ENCODE assay signal across 8 cellular contexts in genomic region chr11:6298605-6299004, GRCh38. TPM values are rescaled to one million over a fixed set of nuclear protein-coding genes. Genes with fewer than 3 reads are reported as not detected.
DNase-seq lines count a peak whose midpoint lies in the region; ATAC-seq, FAIRE-seq and TF ChIP-seq lines count a peak whose summit lies in the region.

No MANE protein-coding gene starts in this region.

- DNase-seq in EH (ENCODE audit: low read depth) = peak; percentile 50
- DNase-seq in NCI-H1092 (lab: John Stamatoyannopoulos, UW) = peak; percentile 3
- no peak for DNase-seq in astrocyte of the cerebellum (ENCODE audit: low read depth)
- DNase-seq in right lobe of liver = peak; percentile 60 to 68 (median 63)
- no peak for DNase-seq in frontal cortex (ENCODE audit: low spot score in 2 of 2)
- no peak for DNase-seq in stimulated activated naive CD4-positive, alpha-beta T cell treated with Interleukin-2 at 50 U/mL for 16 hours (lab: John Stamatoyannopoulos, UW)
- no peak for DNase-seq in activated effector memory CD4-positive, alpha-beta T cell treated with anti-CD3 and anti-CD28 coated beads, Interleukin-2, amount 50 U/mL, for 16 hours

- H3K4me1 ChIP-seq in right lobe of liver = no peaks in the 10 kb centered on the region

- H3K9me3 ChIP-seq in right lobe of liver = no peaks in the 10 kb centered on the region

- no peaks in the 10 kb centered on the region for H3K27me3 ChIP-seq in right lobe of liver

- H3K27ac ChIP-seq in right lobe of liver = no peak overlapping the region

- TF ChIP-seq CTCF in astrocyte of the cerebellum (IDR thresholded peaks at IDR 0.05; ENCODE audit: low read depth, low read length, missing control alignments) (peak; percentile 45), right lobe of liver (IDR thresholded peaks at IDR 0.05) (peak; percentile 52 to 71 (median 64))

- peak; percentile 82 for ATAC-seq in GM21786 (IDR thresholded peaks at IDR 0.05; ENCODE audit: unreplicated experiment)
- ATAC-seq in right lobe of liver = peak; percentile 77 to 99 (median 88)

- TF ChIP-seq POLR2A in right lobe of liver (IDR thresholded peaks at IDR 0.05) = no peak

- WGBS in right lobe of liver (ENCODE audit: insufficient coverage, low coverage, low lambda C conversion rate, missing lambda C conversion rate) = 13% methylated on average over 3 of the region's 4 CpGs

- in situ Hi-C loops in astrocyte of the cerebellum (cut with HindIII; ENCODE audit: low sequenced_read_pairs) = no loop called here

- H3K36me3 ChIP-seq in right lobe of liver = no peaks in the 10 kb centered on the region

- intact Hi-C loops in right lobe of liver (cut with DNase I) = no loop called here

- FAIRE-seq in frontal cortex (lab: Jason Lieb, UNC) = no peak

- H3K4me3 ChIP-seq in astrocyte of the cerebellum (ENCODE audit: low read depth, low read length) = no peak overlapping the region
- no peak overlapping the region for H3K4me3 ChIP-seq in right lobe of liver

RNA-seq across cellular contexts. Expression of gene CAVIN3, which starts 21.7 kb away (rescaled TPM):
- total RNA-seq in right lobe of liver = 10 to 100 TPM in 1 of 6 experiments, 1 to 10 TPM in 5; 2.6 to 11.2 (median 4.1) TPM
- 7.3 TPM for total RNA-seq in frontal cortex

RNA-seq across cellular contexts. Expression of gene CCKBR, which starts 39.0 kb away (rescaled TPM):
- not detected for total RNA-seq in right lobe of liver
- 5.7 TPM for total RNA-seq in frontal cortex

RNA-seq across cellular contexts. Expression of gene CNGA4, which starts 59.7 kb away (rescaled TPM):
- total RNA-seq in right lobe of liver (under 1 TPM in 1 of 6 experiments, not detected in 5; 0.25 TPM), frontal cortex (0.41 TPM)

Comparison
In these comparisons a context has a peak if more than half of its experiments do, and no peak if none do; other contexts are left out.
1. DNase-seq: peak in EH (single experiment), NCI-H1092 (single experiment) and right lobe of liver (3 of 3); none in astrocyte of the cerebellum (single experiment), frontal cortex (0 of 2), stimulated activated naive CD4-positive, alpha-beta T cell treated with Interleukin-2 at 50 U/mL for 16 hours (single experiment) and activated effector memory CD4-positive, alpha-beta T cell treated with anti-CD3 and anti-CD28 coated beads, Interleukin-2, amount 50 U/mL, for 16 hours (single experiment).